In genomic region chr13:20767309-20767943, GRCh38 we compare ENCODE assay signal across 24 cellular contexts. TPM values are rescaled to one million over a fixed set of nuclear protein-coding genes. Genes with fewer than 3 reads are reported as not detected.
A peak's percentile ranks its signal among the peaks of the same experiment; 100 is the strongest.
DNase-seq lines count a peak whose midpoint lies in the region; ATAC-seq, FAIRE-seq and TF ChIP-seq lines count a peak whose summit lies in the region.
"Had no signal": no experiment of that assay in that cellular context is flagged by ENCODE, and none has a peak within 500 bp of the region (broad histone marks: within the 10 kb centered on the region; RNA-seq: fewer than 3 reads in every experiment).

No MANE protein-coding gene starts in this region.

- no peak for TF ChIP-seq CTCF in Panc1 (IDR thresholded peaks at IDR 0.05)

- H3K36me3 ChIP-seq in Panc1 (ENCODE audit: control insufficient read depth, insufficient read depth, low read length): no peaks in the 10 kb centered on the region

- intact Hi-C loops in Panc1 (cut with micrococcal nuclease; ENCODE audit: unreplicated experiment): no loop called here

- CTCF ChIA-PET in Panc1 (lab: Charles Lee): interaction anchor here (0.6 kb wide), 1 partner anchor 105 kb away, joined by 4 read pairs; no protein-coding TSS in a partner anchor

- H3K27me3 ChIP-seq in Panc1 (ENCODE audit: control insufficient read depth, insufficient read depth, low read length): no peaks in the 10 kb centered on the region
- H3K27me3 ChIP-seq: BLaER1 had no signal

- peak overlapping the region; percentile 11 for H3K27ac Mint-ChIP-seq in memory B cell
- H3K27ac Mint-ChIP-seq: B cell; CD4-positive, CD25-positive, alpha-beta regulatory T cell; CD8-positive, alpha-beta T cell had no signal

- H3K9me3 Mint-ChIP-seq in memory B cell: peaks cover 9% of the 10 kb centered on the region

- FAIRE-seq in G401.6 (lab: Jason Lieb, UNC): peak; percentile 28
- FAIRE-seq: A204.1, GM12892, GM19239, H1 had no signal

- no peaks in the 10 kb centered on the region for H3K27me3 Mint-ChIP-seq in memory B cell
- H3K27me3 Mint-ChIP-seq: B cell; CD4-positive, CD25-positive, alpha-beta regulatory T cell had no signal

- no peak overlapping the region for H3K4me3 ChIP-seq in Panc1 (ENCODE audit: low read depth in 2 of 2, low read length in 2 of 2)
- H3K4me3 ChIP-seq: BLaER1, GM23248 had no signal

- H3K4me1 Mint-ChIP-seq in memory B cell: peaks cover 4% of the 10 kb centered on the region

- no peak overlapping the region for H3K27ac ChIP-seq in Panc1 (ENCODE audit: low read length)
- H3K27ac ChIP-seq: 22Rv1, BLaER1, C4-2B, GM23248 had no signal

- POLR2A ChIA-PET in Panc1 (lab: Charles Lee): no interaction called here

- H3K36me3 Mint-ChIP-seq in memory B cell: peaks cover 25% of the 10 kb centered on the region

- H3K9me3 ChIP-seq in Panc1 (ENCODE audit: control insufficient read depth, insufficient read depth, low read depth, low read length): no peaks in the 10 kb centered on the region

- no peak overlapping the region for H3K4me3 Mint-ChIP-seq in memory B cell
- H3K4me3 Mint-ChIP-seq: B cell; CD4-positive, CD25-positive, alpha-beta regulatory T cell; CD8-positive, alpha-beta T cell had no signal

- BruUV-seq in Panc1 (replicated peaks; lab: Mats Ljungman, UMichigan): TSS peak; percentile 25

- no peaks in the 10 kb centered on the region for H3K4me1 ChIP-seq in Panc1 (ENCODE audit: control insufficient read depth, insufficient read depth, low read length)
- H3K4me1 ChIP-seq: Caco-2 had no signal

- ATAC-seq in Panc1: no peak
- ATAC-seq in memory B cell (ENCODE audit: low read depth): no peak
- ATAC-seq: CD8-positive, alpha-beta T cell had no signal

- in situ Hi-C loops in Panc1 (cut with HindIII; ENCODE audit: low pct_unique_long_range_greater_than_20kb, low sequenced_read_pairs): no loop called here

- peak; percentile 10 for DNase-seq in NCI-H2171 treated with DMSO at 0.1 percent for 48 hours (lab: John Stamatoyannopoulos, UW)
- no peak for DNase-seq in NCI-H2171 (lab: John Stamatoyannopoulos, UW)
- DNase-seq in Panc1 (ENCODE audit: low read depth, low spot score): no peak
- DNase-seq in memory B cell (ENCODE audit: low spot score in 2 of 2): no peak
- no peak for DNase-seq in GM03348 (ENCODE audit: low spot score)
- DNase-seq in DMS 273 treated with DMSO at 0.1 percent for 48 hours (lab: John Stamatoyannopoulos, UW): no peak
- DNase-seq: Caco-2; CD4-positive, CD25-positive, alpha-beta regulatory T cell; CD8-positive, alpha-beta T cell; DMS79; EL; GF-D8; GM23248; H7; HCEC 1CT had no signal

RNA-seq across cellular contexts. Expression of gene EEF1AKMT1, which starts 6.3 kb away (rescaled TPM):
- 5.4 TPM for total RNA-seq in Panc1 (2021; ENCODE audit: unreplicated experiment)
- polyA plus RNA-seq in Panc1 (2012; ENCODE audit: insufficient read length): 6.0 TPM
